ENCODE assay signal across 12 cellular contexts in the genomic region with DNA sequence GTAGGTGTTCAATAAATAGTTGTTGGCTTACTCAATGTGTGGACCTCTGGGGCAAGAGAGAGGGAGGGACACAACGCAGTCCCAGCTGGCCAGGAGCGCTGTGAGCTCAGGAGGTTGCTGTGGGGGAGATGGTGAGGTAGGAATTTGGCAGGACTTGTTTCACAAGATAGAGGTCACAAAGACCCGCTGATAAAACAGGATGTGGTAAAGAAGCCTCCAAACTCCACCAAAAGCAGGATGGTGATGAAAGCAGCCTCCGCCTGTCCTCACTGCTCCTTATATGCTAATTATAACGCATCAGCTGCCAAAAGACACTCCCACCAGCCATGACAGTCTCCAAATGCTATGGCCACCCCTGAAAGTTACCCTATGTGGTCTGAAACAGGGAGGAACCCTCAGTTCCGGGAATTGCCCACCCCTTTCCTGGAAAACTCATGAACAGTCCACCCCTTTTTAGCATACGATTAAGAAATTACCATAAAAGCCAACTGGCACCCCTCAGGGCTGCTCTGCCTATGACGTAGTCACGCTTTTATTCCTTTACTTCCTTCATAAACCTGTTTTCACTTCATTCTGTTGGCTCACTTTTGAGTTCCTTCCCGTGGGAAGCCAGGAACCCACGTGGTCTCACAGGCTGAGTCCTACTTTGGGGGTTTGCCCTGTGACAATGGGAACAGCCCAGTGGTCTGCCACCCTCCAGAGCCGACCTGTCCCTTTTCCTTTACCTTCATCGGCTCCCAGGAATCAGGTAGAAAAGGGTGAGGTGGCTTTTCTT. TPM values are rescaled to one million over a fixed set of nuclear protein-coding genes. Genes with fewer than 3 reads are reported as not detected.
DNase-seq lines count a peak whose midpoint lies in the region; ATAC-seq, FAIRE-seq and TF ChIP-seq lines count a peak whose summit lies in the region.
"Had no signal": no experiment of that assay in that cellular context is flagged by ENCODE, and none has a peak within 500 bp of the region (broad histone marks: within the 10 kb centered on the region; RNA-seq: fewer than 3 reads in every experiment).

No MANE protein-coding gene starts in this region.

- peak overlapping the region; percentile 74 for H3K4me2 ChIP-seq in OCI-LY1 (ENCODE audit: low read length)
- H3K4me2 ChIP-seq in K562 (ENCODE audit: insufficient read depth, low read length), result peak overlapping the region; percentile 23; the same call in 1 of the 2 replicates

- WGBS in K562 (ENCODE audit: insufficient coverage, low coverage, missing lambda C conversion rate), result 23% methylated on average over 13 of the region's 13 CpGs
- WGBS in heart right ventricle, 2 donors, result 68 to 74% methylated on average over 13 of the region's 13 CpGs

- H4K20me1 ChIP-seq in OCI-LY1 (ENCODE audit: insufficient read depth, low read length), result no peaks in the 10 kb centered on the region
- no peaks in the 10 kb centered on the region for H4K20me1 ChIP-seq in K562 (replicated peaks; ENCODE audit: control insufficient read depth, insufficient read depth, low read length)

- H3K9me3 ChIP-seq in OCI-LY1 (ENCODE audit: low read length) (peaks cover 9% of the 10 kb centered on the region; the same call in 1 of the 2 replicates), K562 (replicated peaks; ENCODE audit: control insufficient read depth, insufficient read depth, low read depth, low read length) (peaks cover 3% of the 10 kb centered on the region; the same call in 1 of the 2 replicates), heart right ventricle (peaks cover 0 to 21% (median 0%) of the 10 kb centered on the region in 11 donors)

- BruUV-seq in K562 (replicated peaks; lab: Mats Ljungman, UMichigan), result no TSS peak

- no peaks in the 10 kb centered on the region; the same call in 1 of the 2 replicates for H3K36me3 ChIP-seq in OCI-LY1 (ENCODE audit: insufficient read depth, low read length)
- H3K36me3 ChIP-seq in K562 (ENCODE audit: control insufficient read depth, insufficient read depth, low read length), result no peaks in the 10 kb centered on the region
- H3K36me3 ChIP-seq in heart right ventricle, result no peaks in the 10 kb centered on the region

- H3K79me2 ChIP-seq in OCI-LY1 (ENCODE audit: insufficient read depth, low read length) (no peaks in the 10 kb centered on the region), K562 (ENCODE audit: control insufficient read depth, insufficient read depth, low read length) (peaks cover 10% of the 10 kb centered on the region; the same call in 2 of the 3 replicates)

- in situ Hi-C loops in K562 (cut with MboI), result no loop called here

- H2AFZ ChIP-seq in OCI-LY1 (ENCODE audit: low read length) (no peak overlapping the region), K562 (ENCODE audit: low read depth, low read length) (peak overlapping the region; percentile 71)

- H3K36me3 Mint-ChIP-seq in osteocyte (ENCODE audit: unreplicated experiment) (peaks cover 5% of the 10 kb centered on the region), immature natural killer cell (peaks cover 0 to 5% (median 0%) of the 10 kb centered on the region in 3 donors)

- no peak for TF ChIP-seq EP300 in K562 (IDR thresholded peaks at IDR 0.05; ENCODE audit: low read length)

- H3K27ac ChIP-seq in OCI-LY1 (ENCODE audit: low read depth, low read length, poor library complexity, severe bottlenecking), result peak overlapping the region; percentile 100
- no peak overlapping the region for H3K27ac ChIP-seq in K562 (ENCODE audit: extremely low read depth, low read depth, low read length)
- peak overlapping the region in 1 of 10 donors; percentile 64 for H3K27ac ChIP-seq in heart right ventricle

- H3K4me3 ChIP-seq in OCI-LY1 (ENCODE audit: low read depth, low read length, poor library complexity, severe bottlenecking) (peak overlapping the region; percentile 54), K562 (no peak overlapping the region), heart right ventricle (no peak overlapping the region)
- H3K4me3 ChIP-seq: MG63 had no signal

- H3K9ac ChIP-seq in OCI-LY1 (ENCODE audit: low read length) (peak overlapping the region; percentile 77), K562 (ENCODE audit: insufficient read depth in 1 of 2, low read depth in 2 of 2, low read length in 2 of 2) (peak overlapping the region in 1 of 2 experiments; percentile 22; a peak in 1 of 4 replicates)

- H3K9me1 ChIP-seq in K562 (ENCODE audit: control insufficient read depth, insufficient read depth, low read length), result no peaks in the 10 kb centered on the region

- POLR2A ChIA-PET in K562 (lab: Yijun Ruan, JAX), result interaction anchor here (0.6 kb wide), 1 partner anchor 1408 kb away, joined by 5 read pairs; no protein-coding TSS in a partner anchor

- H3K27me3 ChIP-seq in OCI-LY1 (ENCODE audit: insufficient read depth, low read length), result no peaks in the 10 kb centered on the region
- no peaks in the 10 kb centered on the region for H3K27me3 ChIP-seq in K562 (ENCODE audit: control insufficient read depth in 2 of 2, insufficient read depth in 2 of 2, low read length in 2 of 2)
- H3K27me3 ChIP-seq in heart right ventricle, result no peaks in the 10 kb centered on the region
- H3K27me3 ChIP-seq: MG63 had no signal

- H3K4me3 Mint-ChIP-seq in osteocyte (ENCODE audit: unreplicated experiment) (no peak overlapping the region), immature natural killer cell (no peak overlapping the region)
- H3K4me3 Mint-ChIP-seq: activated B cell treated with CpG ODN at 0.5 μM for 24 hours had no signal

- H3K4me1 Mint-ChIP-seq in osteocyte (ENCODE audit: unreplicated experiment), result peaks cover 23% of the 10 kb centered on the region
- H3K4me1 Mint-ChIP-seq in immature natural killer cell, result peaks cover 10 to 17% of the 10 kb centered on the region in 2 donors

- FAIRE-seq in K562 (lab: Jason Lieb, UNC), result peak; percentile 79
- FAIRE-seq: endothelial cell of umbilical vein had no signal

- TF ChIP-seq CTCF in OCI-LY1 (IDR thresholded peaks at IDR 0.05; ENCODE audit: low read length) (no peak), K562 (IDR thresholded peaks at IDR 0.05 in 2 of 3, conservative IDR thresholded peaks at IDR 0.05 in 1 of 3; ENCODE audit: insufficient read depth in 2 of 3, low read depth in 1 of 3, low read length in 3 of 3) (no peak), osteocyte (IDR thresholded peaks at IDR 0.05) (no peak), heart right ventricle (IDR thresholded peaks at IDR 0.05) (no peak)

- H3K27ac Mint-ChIP-seq in osteocyte (ENCODE audit: unreplicated experiment), result peak overlapping the region; percentile 13
- H3K27ac Mint-ChIP-seq in immature natural killer cell, result peak overlapping the region in 1 of 6 donors; percentile 61

- no peaks in the 10 kb centered on the region for H3K9me2 ChIP-seq in OCI-LY1 (ENCODE audit: low read depth, low read length)

- ATAC-seq in K562, result peak; percentile 24
- ATAC-seq in heart right ventricle, result no peak

- H3K27me3 Mint-ChIP-seq in osteocyte (ENCODE audit: unreplicated experiment) (no peaks in the 10 kb centered on the region), immature natural killer cell (ENCODE audit: low read depth in 3 of 3) (peaks cover 2 to 10% (median 6%) of the 10 kb centered on the region in 3 donors)
- H3K27me3 Mint-ChIP-seq: activated B cell treated with CpG ODN at 0.5 μM for 24 hours, type B pancreatic cell had no signal

- TF ChIP-seq POLR2A in K562 (conservative IDR thresholded peaks at IDR 0.05), result no peak

- H3K4me1 ChIP-seq in OCI-LY1 (ENCODE audit: insufficient read depth, low read length, severe bottlenecking) (peaks cover 48% of the 10 kb centered on the region), K562 (replicated peaks in 1 of 2; ENCODE audit: control insufficient read depth in 2 of 2, insufficient read depth in 2 of 2, low read length in 2 of 2) (peaks cover 2 to 16% of the 10 kb centered on the region in 2 experiments; a peak in 4 of 5 replicates), heart right ventricle (peaks cover 0 to 40% (median 7%) of the 10 kb centered on the region in 9 donors)

- no peak for TF ChIP-seq RAD21 in K562 (CRISPR knock-in tag; conservative IDR thresholded peaks at IDR 0.05 in 1 of 2, IDR thresholded peaks at IDR 0.05 in 1 of 2)

- H3K9me3 Mint-ChIP-seq in osteocyte (ENCODE audit: unreplicated experiment), result peaks cover 9% of the 10 kb centered on the region
- peaks cover 5 to 15% (median 8%) of the 10 kb centered on the region in 6 donors for H3K9me3 Mint-ChIP-seq in immature natural killer cell

- DNase-seq in GF-D8 (lab: John Stamatoyannopoulos, UW) (peak; percentile 99), K562 (ENCODE audit: extremely low read depth in 1 of 4, low spot score in 3 of 4) (peak in 1 of 4 experiments; percentile 45), osteocyte (ENCODE audit: extremely low spot score, unreplicated experiment) (no peak), NCI-H1694 (lab: John Stamatoyannopoulos, UW) (no peak), amniotic stem cell (lab: John Stamatoyannopoulos, UW) (no peak), heart right ventricle (no peak), immature natural killer cell (no peak)
- DNase-seq: activated B cell treated with CpG ODN at 0.5 μM for 24 hours, MG63 had no signal

- intact Hi-C loops in K562 (cut with micrococcal nuclease) (no loop called here), heart right ventricle (cut with DNase I) (no loop called here)

- peaks cover 16% of the 10 kb centered on the region for H3F3A ChIP-seq in OCI-LY1 (ENCODE audit: insufficient read depth, low read length)

- CTCF ChIA-PET in K562 (lab: Yijun Ruan, JAX; ENCODE audit: low intra/inter-chr PET ratio), result no interaction called here

RNA-seq across cellular contexts. Expression of a gene that starts 5.3 kb away (rescaled TPM):
- 97.7 and 109 TPM in 2 replicates for total RNA-seq in K562 (2011; cell fraction: chromatin; rRNA removed; ENCODE audit: low replicate concordance)
- total RNA-seq in K562 (2011; cell fraction: nucleolus; rRNA removed), result 60.3 and 71.7 TPM in 2 replicates
- 81.0 and 81.6 TPM in 2 replicates for total RNA-seq in K562 (2011; cell fraction: nucleoplasm; rRNA removed)
- 121 and 124 TPM in 2 replicates for total RNA-seq in K562 (2014; rRNA removed)
- 147 and 157 TPM in 2 replicates for total RNA-seq in K562 (2014; rRNA removed; fragmentation: Illumina TruSeq; extraction: Trizol)
- total RNA-seq in K562 (2015; rRNA removed; fragmentation: Illumina TruSeq; extraction: Trizol), result 126 and 130 TPM in 2 replicates
- 133 and 139 TPM in 2 replicates for total RNA-seq in K562 (2021)
- polyA plus RNA-seq in K562 (2011; rRNA removed), result 128 and 171 TPM in 2 replicates
- 101 and 105 TPM in 2 replicates for polyA plus RNA-seq in K562 (2011; cell fraction: cytosol; rRNA removed)
- polyA plus RNA-seq in K562 (2011; cell fraction: nucleus; rRNA removed), result 68.0 and 84.5 TPM in 2 replicates
- 86.7 and 168 TPM in 2 replicates for polyA plus RNA-seq in K562 (2012)
- polyA plus RNA-seq in K562 (2014; fragmentation: Illumina TruSeq; extraction: Trizol), result 127 and 131 TPM in 2 replicates
- polyA plus RNA-seq in K562 (2014; fragmentation: Nextera tagmentation; extraction: Ambion mirVana), result 10 to 100 TPM; 62.7 to 67.0 TPM
- 103 and 134 TPM in 2 replicates for polyA plus RNA-seq in K562 (2014; rRNA removed)
- polyA minus RNA-seq in K562 (2011; rRNA and poly(A)+ RNA removed), result 114 and 154 TPM in 2 replicates
- polyA minus RNA-seq in K562 (2011; cell fraction: cytosol; rRNA and poly(A)+ RNA removed), result 63.1 and 74.0 TPM in 2 replicates
- 27.3 and 35.1 TPM in 2 replicates for polyA minus RNA-seq in K562 (2011; cell fraction: nucleus; rRNA and poly(A)+ RNA removed)
- total RNA-seq in osteocyte, result 85.7 and 86.6 TPM in 2 replicates
- total RNA-seq in heart right ventricle, result 10 to 100 TPM; 26.5 to 40.2 (median 34.3) TPM
- 10 to 100 TPM; 16.2 to 51.0 TPM for polyA plus RNA-seq in heart right ventricle
- 100 to 1,000 TPM in 1 of 3 donors, 10 to 100 TPM in 2; 70.7 to 124 (median 92.6) TPM for polyA plus RNA-seq in immature natural killer cell

RNA-seq across cellular contexts. Expression of a gene that starts 17.6 kb away (rescaled TPM):
- not detected in 2 replicates for total RNA-seq in K562 (2011; cell fraction: chromatin; rRNA removed; ENCODE audit: low replicate concordance)
- total RNA-seq in K562 (2011; cell fraction: nucleolus; rRNA removed), result not detected in 2 replicates
- total RNA-seq in K562 (2011; cell fraction: nucleoplasm; rRNA removed), result not detected in 2 replicates
- total RNA-seq in K562 (2014; rRNA removed), result not detected in 2 replicates
- not detected in 2 replicates for total RNA-seq in K562 (2014; rRNA removed; fragmentation: Illumina TruSeq; extraction: Trizol)
- not detected in 2 replicates for total RNA-seq in K562 (2015; rRNA removed; fragmentation: Illumina TruSeq; extraction: Trizol)
- total RNA-seq in K562 (2021), result not detected in 2 replicates
- polyA plus RNA-seq in K562 (2011; rRNA removed), result not detected in 2 replicates
- not detected in 2 replicates for polyA plus RNA-seq in K562 (2011; cell fraction: cytosol; rRNA removed)
- not detected in 2 replicates for polyA plus RNA-seq in K562 (2011; cell fraction: nucleus; rRNA removed)
- polyA plus RNA-seq in K562 (2012), result 0.05 and 0.24 TPM in 2 replicates
- not detected in 2 replicates for polyA plus RNA-seq in K562 (2014; fragmentation: Illumina TruSeq; extraction: Trizol)
- not detected for polyA plus RNA-seq in K562 (2014; fragmentation: Nextera tagmentation; extraction: Ambion mirVana)
- polyA plus RNA-seq in K562 (2014; rRNA removed), result not detected in 2 replicates
- polyA minus RNA-seq in K562 (2011; rRNA and poly(A)+ RNA removed), result not detected in 2 replicates
- 3.2 TPM in 1 of 2 replicates, not detected in the other for polyA minus RNA-seq in K562 (2011; cell fraction: cytosol; rRNA and poly(A)+ RNA removed)
- polyA minus RNA-seq in K562 (2011; cell fraction: nucleus; rRNA and poly(A)+ RNA removed), result not detected in 2 replicates
- total RNA-seq in osteocyte, result 0.10 and 0.16 TPM in 2 replicates
- under 1 TPM in 4 of 10 donors, not detected in 6; 0.11 to 0.33 (median 0.14) TPM for total RNA-seq in heart right ventricle
- polyA plus RNA-seq in heart right ventricle, result under 1 TPM; 0.12 to 0.22 TPM
- polyA plus RNA-seq in immature natural killer cell, result not detected
- total RNA-seq: activated B cell treated with CpG ODN at 0.5 μM for 24 hours, endothelial cell of umbilical vein had no signal
- polyA plus RNA-seq: endothelial cell of umbilical vein had no signal

RNA-seq across cellular contexts. Expression of a gene that starts 50.9 kb away (rescaled TPM):
- 7.6 and 18.3 TPM in 2 replicates for total RNA-seq in K562 (2011; cell fraction: chromatin; rRNA removed; ENCODE audit: low replicate concordance)
- total RNA-seq in K562 (2011; cell fraction: nucleolus; rRNA removed), result 11.8 and 20.2 TPM in 2 replicates
- total RNA-seq in K562 (2011; cell fraction: nucleoplasm; rRNA removed), result 9.5 and 13.4 TPM in 2 replicates
- total RNA-seq in K562 (2014; rRNA removed) (6.1 and 6.4 TPM in 2 replicates), K562 (2014; rRNA removed; fragmentation: Illumina TruSeq; extraction: Trizol) (1.1 and 1.2 TPM in 2 replicates), K562 (2015; rRNA removed; fragmentation: Illumina TruSeq; extraction: Trizol) (1.0 and 1.5 TPM in 2 replicates), K562 (2021) (3.8 and 4.0 TPM in 2 replicates), osteocyte (64.7 and 68.7 TPM in 2 replicates), heart right ventricle (10 to 100 TPM; 29.6 to 67.7 (median 52.1) TPM)
- polyA plus RNA-seq in K562 (2011; rRNA removed) (1.7 and 2.6 TPM in 2 replicates), K562 (2014; fragmentation: Illumina TruSeq; extraction: Trizol) (1.9 TPM in 2 replicates), K562 (2014; fragmentation: Nextera tagmentation; extraction: Ambion mirVana) (under 1 TPM; 0.15 to 0.87 TPM), K562 (2014; rRNA removed) (5.8 and 6.0 TPM in 2 replicates), heart right ventricle (10 to 100 TPM; 26.4 to 41.0 TPM), immature natural killer cell (10 to 100 TPM; 14.7 to 20.0 (median 15.4) TPM)
- 2.3 and 5.6 TPM in 2 replicates for polyA plus RNA-seq in K562 (2011; cell fraction: cytosol; rRNA removed)
- 14.5 and 29.7 TPM in 2 replicates for polyA plus RNA-seq in K562 (2011; cell fraction: nucleus; rRNA removed)
- 2.5 and 7.0 TPM in 2 replicates for polyA plus RNA-seq in K562 (2012)
- 0.57 and 0.63 TPM in 2 replicates for polyA minus RNA-seq in K562 (2011; rRNA and poly(A)+ RNA removed)
- polyA minus RNA-seq in K562 (2011; cell fraction: cytosol; rRNA and poly(A)+ RNA removed), result 1.3 and 1.6 TPM in 2 replicates
- polyA minus RNA-seq in K562 (2011; cell fraction: nucleus; rRNA and poly(A)+ RNA removed), result 6.2 and 6.9 TPM in 2 replicates
